22 cellular contexts compared by ENCODE assay signal in the genomic region with DNA sequence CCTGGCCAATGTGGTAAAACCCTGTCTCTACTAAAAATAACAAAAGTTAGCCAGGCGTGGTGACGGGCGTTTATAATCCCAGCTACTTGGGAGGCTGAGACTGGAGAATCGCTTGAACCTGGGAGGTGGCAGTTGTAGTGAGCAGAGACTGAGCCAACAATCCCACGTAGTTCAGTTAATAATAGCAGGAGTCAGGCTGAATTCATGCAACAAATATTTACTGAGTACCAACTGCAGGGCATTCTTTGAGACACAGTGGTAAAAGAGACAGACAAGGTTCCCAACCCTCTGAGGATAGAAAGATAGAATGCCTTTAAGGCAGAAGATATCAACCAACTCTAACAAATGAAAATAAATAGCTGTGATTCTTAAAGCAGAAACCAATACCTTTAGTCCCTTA. TPM values are rescaled to one million over a fixed set of nuclear protein-coding genes. Genes with fewer than 3 reads are reported as not detected.
DNase-seq lines count a peak whose midpoint lies in the region; ATAC-seq and TF ChIP-seq lines count a peak whose summit lies in the region.
"Had no signal": no experiment of that assay in that cellular context is flagged by ENCODE, and none has a peak within 500 bp of the region (broad histone marks: within the 10 kb centered on the region; RNA-seq: fewer than 3 reads in every experiment).

No MANE protein-coding gene starts in this region.

- H3K9ac ChIP-seq in stomach smooth muscle (ENCODE audit: low read length in 2 of 2) = no peak overlapping the region

- H3K4me3 ChIP-seq in brain microvascular endothelial cell (ENCODE audit: low read depth, low read length) (no peak overlapping the region), stomach smooth muscle (ENCODE audit: low read length in 2 of 2) (no peak overlapping the region)
- H3K4me3 ChIP-seq: lung, MG63, prostate gland, SK-N-MC had no signal

- no peak for ATAC-seq in activated CD8-positive, alpha-beta memory T cell treated with anti-CD3 and anti-CD28 coated beads, Interleukin-2, amount 10 ng/mL, durations not matched to agents 7 days and 5 days
- ATAC-seq: stimulated activated naive CD8-positive, alpha-beta T cell treated with anti-CD3 and anti-CD28 coated beads, Interleukin-15, amount 100 ng/mL, for 72 hours had no signal

- H3K27me3 ChIP-seq in brain microvascular endothelial cell (replicated peaks) = no peaks in the 10 kb centered on the region
- H3K27me3 ChIP-seq in stomach smooth muscle (ENCODE audit: control insufficient read depth in 1 of 2, insufficient read depth in 2 of 2, low read length in 2 of 2) = no peaks in the 10 kb centered on the region
- H3K27me3 ChIP-seq: MG63 had no signal

- TF ChIP-seq CTCF in HFFc6 (IDR thresholded peaks at IDR 0.05) (no peak), brain microvascular endothelial cell (IDR thresholded peaks at IDR 0.05; ENCODE audit: low read depth, low read length, missing control alignments) (no peak), GM13976 (IDR thresholded peaks at IDR 0.05; ENCODE audit: borderline replicate concordance, control extremely low read depth, extremely low read depth, insufficient read depth, missing control alignments) (no peak)

- H3K4me1 ChIP-seq in stomach smooth muscle (ENCODE audit: control insufficient read depth, insufficient read depth, low read length) = peaks cover 20% of the 10 kb centered on the region
- H3K4me1 ChIP-seq: prostate gland had no signal

- peak overlapping the region; percentile 48 for H3K27ac Mint-ChIP-seq in HFFc6
- no peak overlapping the region for H3K27ac Mint-ChIP-seq in activated CD8-positive, alpha-beta memory T cell treated with anti-CD3 and anti-CD28 coated beads, Interleukin-2, amount 10 ng/mL, durations not matched to agents 7 days and 5 days
- H3K27ac Mint-ChIP-seq: activated CD4-positive, alpha-beta memory T cell treated with anti-CD3 and anti-CD28 coated beads for 36 hours; IgD-negative memory B cell; stimulated activated naive CD8-positive, alpha-beta T cell treated with anti-CD3 and anti-CD28 coated beads, Interleukin-15, amount 100 ng/mL, for 72 hours; T-helper 2 cell treated with Interferon-gamma antibody and Interleukin-4, amounts not matched to agents 5 μg/mL and 100 μg/mL, for 36 hours had no signal

- H3K4me1 Mint-ChIP-seq in HFFc6 (ENCODE audit: low read depth) = peaks cover 79% of the 10 kb centered on the region
- H3K4me1 Mint-ChIP-seq in activated CD8-positive, alpha-beta memory T cell treated with anti-CD3 and anti-CD28 coated beads, Interleukin-2, amount 10 ng/mL, durations not matched to agents 7 days and 5 days = no peaks in the 10 kb centered on the region

- H3K27ac ChIP-seq in brain microvascular endothelial cell (no peak overlapping the region), stomach smooth muscle (ENCODE audit: low read length) (peak overlapping the region; percentile 46)
- H3K27ac ChIP-seq: SK-N-MC had no signal

- no peaks in the 10 kb centered on the region; the same call in 1 of the 2 replicates for H3K27me3 Mint-ChIP-seq in HFFc6 (ENCODE audit: insufficient read depth)
- no peaks in the 10 kb centered on the region for H3K27me3 Mint-ChIP-seq in activated CD8-positive, alpha-beta memory T cell treated with anti-CD3 and anti-CD28 coated beads, Interleukin-2, amount 10 ng/mL, durations not matched to agents 7 days and 5 days
- H3K27me3 Mint-ChIP-seq: activated CD4-positive, alpha-beta memory T cell treated with anti-CD3 and anti-CD28 coated beads for 36 hours; IgD-negative memory B cell; stimulated activated naive CD8-positive, alpha-beta T cell treated with anti-CD3 and anti-CD28 coated beads, Interleukin-15, amount 100 ng/mL, for 72 hours had no signal

- no peaks in the 10 kb centered on the region for H3K36me3 ChIP-seq in brain microvascular endothelial cell (replicated peaks)
- no peaks in the 10 kb centered on the region for H3K36me3 ChIP-seq in stomach smooth muscle (ENCODE audit: control insufficient read depth in 2 of 2, insufficient read depth in 2 of 2, low read length in 2 of 2)
- H3K36me3 ChIP-seq: prostate gland had no signal

- CTCF ChIA-PET in activated CD8-positive, alpha-beta memory T cell treated with anti-CD3 and anti-CD28 coated beads, Interleukin-2, amount 10 ng/mL, durations not matched to agents 7 days and 5 days (lab: Charles Lee) = no interaction called here

- no peaks in the 10 kb centered on the region for H3K9me3 ChIP-seq in stomach smooth muscle (ENCODE audit: control insufficient read depth in 2 of 2, low read length in 2 of 2)
- H3K9me3 ChIP-seq: prostate gland had no signal

- in situ Hi-C loops in brain microvascular endothelial cell (cut with HindIII; ENCODE audit: low pct_ligation_motif_present, low sequenced_read_pairs) (no loop called here), GM13976 (cut with MboI; ENCODE audit: low sequenced_read_pairs, unreplicated experiment) (no loop called here)

- DNase-seq in HFFc6 = peak; percentile 26
- DNase-seq in brain microvascular endothelial cell = peak; percentile 22
- peak; percentile 43 for DNase-seq in kidney tubule cell (ENCODE audit: low spot score)
- DNase-seq in activated CD4-positive, CD25-positive, alpha-beta regulatory T cell treated with anti-CD3 and anti-CD28 coated beads, Interleukin-2, amount 50 U/mL, for 72 hours = no peak
- no peak for DNase-seq in foreskin melanocyte
- no peak for DNase-seq in activated CD8-positive, alpha-beta memory T cell treated with anti-CD3 and anti-CD28 coated beads, Interleukin-2, amount 10 ng/mL, durations not matched to agents 7 days and 5 days
- DNase-seq in GM13976 (ENCODE audit: low spot score) = no peak
- DNase-seq: activated CD4-positive, alpha-beta memory T cell treated with anti-CD3 and anti-CD28 coated beads for 36 hours; amniotic stem cell; C1 segment of cervical spinal cord; central memory CD4-positive, alpha-beta T cell; hippocampal formation; MG63; NCI-H146; NCI-H510A; stimulated activated naive CD8-positive, alpha-beta T cell treated with anti-CD3 and anti-CD28 coated beads, Interleukin-15, amount 100 ng/mL, for 72 hours had no signal

- no peak overlapping the region for H3K4me3 Mint-ChIP-seq in HFFc6
- no peak overlapping the region for H3K4me3 Mint-ChIP-seq in activated CD8-positive, alpha-beta memory T cell treated with anti-CD3 and anti-CD28 coated beads, Interleukin-2, amount 10 ng/mL, durations not matched to agents 7 days and 5 days
- H3K4me3 Mint-ChIP-seq: activated CD4-positive, alpha-beta memory T cell treated with anti-CD3 and anti-CD28 coated beads for 36 hours; stimulated activated naive CD8-positive, alpha-beta T cell treated with anti-CD3 and anti-CD28 coated beads, Interleukin-15, amount 100 ng/mL, for 72 hours; T-helper 2 cell treated with Interferon-gamma antibody and Interleukin-4, amounts not matched to agents 5 μg/mL and 100 μg/mL, for 36 hours had no signal

- H3K9me3 Mint-ChIP-seq in HFFc6 = no peaks in the 10 kb centered on the region
- H3K9me3 Mint-ChIP-seq in activated CD8-positive, alpha-beta memory T cell treated with anti-CD3 and anti-CD28 coated beads, Interleukin-2, amount 10 ng/mL, durations not matched to agents 7 days and 5 days (ENCODE audit: low read depth) = peaks cover 2% of the 10 kb centered on the region
- H3K9me3 Mint-ChIP-seq: activated CD4-positive, alpha-beta memory T cell treated with anti-CD3 and anti-CD28 coated beads for 36 hours; IgD-negative memory B cell; T-helper 2 cell treated with Interferon-gamma antibody and Interleukin-4, amounts not matched to agents 5 μg/mL and 100 μg/mL, for 36 hours had no signal

- peaks cover 26% of the 10 kb centered on the region for H3K36me3 Mint-ChIP-seq in HFFc6 (ENCODE audit: low read depth)
- H3K36me3 Mint-ChIP-seq in activated CD8-positive, alpha-beta memory T cell treated with anti-CD3 and anti-CD28 coated beads, Interleukin-2, amount 10 ng/mL, durations not matched to agents 7 days and 5 days = peaks cover 18% of the 10 kb centered on the region

RNA-seq across cellular contexts. Expression of a gene that starts 39.1 kb away (rescaled TPM):
- total RNA-seq in HFFc6 (2021; fragmentation: NEBNext Ultra II Directional; extraction: Animal tissue kit (Norgen Biotek cat#: 25700)) = 10 to 100 TPM; 53.2 to 60.6 (median 55.6) TPM
- 10 to 100 TPM; 49.7 to 51.5 TPM for total RNA-seq in activated CD8-positive, alpha-beta memory T cell treated with anti-CD3 and anti-CD28 coated beads, Interleukin-2, amount 10 ng/mL, durations not matched to agents 7 days and 5 days

Comparison
In these comparisons a context has a peak if more than half of its experiments do, and no peak if none do; other contexts are left out.
1. DNase-seq: peak in HFFc6 (single experiment), brain microvascular endothelial cell (single experiment) and kidney tubule cell (single experiment); none in activated CD4-positive, CD25-positive, alpha-beta regulatory T cell treated with anti-CD3 and anti-CD28 coated beads, Interleukin-2, amount 50 U/mL, for 72 hours (single experiment), foreskin melanocyte (single experiment), activated CD8-positive, alpha-beta memory T cell treated with anti-CD3 and anti-CD28 coated beads, Interleukin-2, amount 10 ng/mL, durations not matched to agents 7 days and 5 days (single experiment) and GM13976 (single experiment).